5 cellular contexts compared by ENCODE assay signal in genomic region chr6:158614606-158615005, GRCh38. TPM values are rescaled to one million over a fixed set of nuclear protein-coding genes. Genes with fewer than 3 reads are reported as not detected.
DNase-seq lines count a peak whose midpoint lies in the region; ATAC-seq and TF ChIP-seq lines count a peak whose summit lies in the region.
"Not testable (repeated sequence)": the region's sequence is repeated elsewhere in the genome, so short reads cannot be mapped to it uniquely, and the experiment has no call there.

No MANE protein-coding gene starts in this region.

- not testable (repeated sequence) for H3K36me3 ChIP-seq in cardiac muscle cell

- not testable (repeated sequence) for TF ChIP-seq CTCF in endothelial cell (IDR thresholded peaks at IDR 0.05; ENCODE audit: unreplicated experiment); cardiac muscle cell (IDR thresholded peaks at IDR 0.05; ENCODE audit: low read depth, low read length); natural killer cell (IDR thresholded peaks at IDR 0.05)

- not testable (repeated sequence) for H3K4me3 ChIP-seq in cardiac muscle cell

- not testable (repeated sequence) for ATAC-seq in natural killer cell

- H3K27ac ChIP-seq in cardiac muscle cell = peak overlapping the region; percentile 99

- peaks cover 81% of the 10 kb centered on the region for H3K36me3 Mint-ChIP-seq in activated naive CD4-positive, alpha-beta T cell treated with anti-CD3 and anti-CD28 coated beads, Interleukin-2, amount 10 ng/mL, durations not matched to agents 7 days and 5 days
- H3K36me3 Mint-ChIP-seq in endothelial cell (ENCODE audit: low read depth, unreplicated experiment) = peaks cover 29% of the 10 kb centered on the region
- H3K36me3 Mint-ChIP-seq in natural killer cell = peaks cover 14% of the 10 kb centered on the region

- not testable (repeated sequence) for H3K27me3 Mint-ChIP-seq in activated naive CD4-positive, alpha-beta T cell treated with anti-CD3 and anti-CD28 coated beads, Interleukin-2, amount 10 ng/mL, durations not matched to agents 7 days and 5 days; endothelial cell (ENCODE audit: unreplicated experiment); natural killer cell (ENCODE audit: low read depth in 2 of 2)

- H3K4me1 Mint-ChIP-seq in activated naive CD4-positive, alpha-beta T cell treated with anti-CD3 and anti-CD28 coated beads, Interleukin-2, amount 10 ng/mL, durations not matched to agents 7 days and 5 days = not testable (repeated sequence)
- peaks cover 13% of the 10 kb centered on the region for H3K4me1 Mint-ChIP-seq in endothelial cell (ENCODE audit: unreplicated experiment)
- peaks cover 30 to 44% of the 10 kb centered on the region in 2 donors for H3K4me1 Mint-ChIP-seq in natural killer cell

- intact Hi-C loops in natural killer cell (cut with micrococcal nuclease) = not testable (repeated sequence)

- peaks cover 43% of the 10 kb centered on the region for H3K4me1 ChIP-seq in cardiac muscle cell (ENCODE audit: low read depth)

- not testable (repeated sequence) for DNase-seq in activated naive CD4-positive, alpha-beta T cell treated with anti-CD3 and anti-CD28 coated beads, Interleukin-2, amount 10 ng/mL, durations not matched to agents 7 days and 5 days; endothelial cell (ENCODE audit: low spot score); cardiac muscle cell (ENCODE audit: low read depth in 1 of 2, low spot score in 1 of 2); natural killer cell
- DNase-seq in islet precursor cell = peak; percentile 1

- not testable (repeated sequence) for H3K4me3 Mint-ChIP-seq in activated naive CD4-positive, alpha-beta T cell treated with anti-CD3 and anti-CD28 coated beads, Interleukin-2, amount 10 ng/mL, durations not matched to agents 7 days and 5 days; natural killer cell
- H3K4me3 Mint-ChIP-seq in endothelial cell (ENCODE audit: unreplicated experiment) = peak overlapping the region; percentile 71

- CTCF ChIA-PET in activated naive CD4-positive, alpha-beta T cell treated with anti-CD3 and anti-CD28 coated beads, Interleukin-2, amount 10 ng/mL, durations not matched to agents 7 days and 5 days (lab: Charles Lee) = not testable (repeated sequence)

- H3K9me3 Mint-ChIP-seq in activated naive CD4-positive, alpha-beta T cell treated with anti-CD3 and anti-CD28 coated beads, Interleukin-2, amount 10 ng/mL, durations not matched to agents 7 days and 5 days; endothelial cell (ENCODE audit: unreplicated experiment); natural killer cell: not testable (repeated sequence)

- H3K27ac Mint-ChIP-seq in activated naive CD4-positive, alpha-beta T cell treated with anti-CD3 and anti-CD28 coated beads, Interleukin-2, amount 10 ng/mL, durations not matched to agents 7 days and 5 days = peak overlapping the region; percentile 29
- H3K27ac Mint-ChIP-seq in endothelial cell (ENCODE audit: unreplicated experiment) = not testable (repeated sequence)
- H3K27ac Mint-ChIP-seq in natural killer cell = peak overlapping the region; percentile 62 to 68

- not testable (repeated sequence) for H3K27me3 ChIP-seq in cardiac muscle cell

- not testable (repeated sequence) for H3K9me3 ChIP-seq in cardiac muscle cell (ENCODE audit: low read depth)

RNA-seq across cellular contexts. Expression of gene DYNLT1, which starts 29.9 kb away (rescaled TPM):
- total RNA-seq in endothelial cell (ENCODE audit: unreplicated experiment) (115 TPM), cardiac muscle cell (86.5 and 102 TPM in 2 replicates), natural killer cell (100 to 1,000 TPM in 1 of 3 donors, 10 to 100 TPM in 2; 85.7 to 106 (median 86.8) TPM)
- 423 and 459 TPM in 2 replicates for polyA plus RNA-seq in cardiac muscle cell

RNA-seq across cellular contexts. Expression of gene SYTL3, which starts 35.2 kb away (rescaled TPM):
- 0.77 TPM for total RNA-seq in endothelial cell (ENCODE audit: unreplicated experiment)
- 6.7 and 9.9 TPM in 2 replicates for total RNA-seq in cardiac muscle cell
- polyA plus RNA-seq in cardiac muscle cell = 11.4 and 15.9 TPM in 2 replicates
- total RNA-seq in natural killer cell = 100 to 1,000 TPM in 1 of 3 donors, 10 to 100 TPM in 2; 84.1 to 143 (median 89.0) TPM

RNA-seq across cellular contexts. Expression of gene TMEM181, which starts 54.7 kb away (rescaled TPM):
- total RNA-seq in endothelial cell (ENCODE audit: unreplicated experiment) (29.5 TPM), cardiac muscle cell (18.5 and 21.0 TPM in 2 replicates), natural killer cell (10 to 100 TPM; 44.8 to 60.9 (median 45.0) TPM)
- polyA plus RNA-seq in cardiac muscle cell = 17.9 and 25.0 TPM in 2 replicates
